Comparison of ENCODE assay signal across 1 cellular context in the genomic region with DNA sequence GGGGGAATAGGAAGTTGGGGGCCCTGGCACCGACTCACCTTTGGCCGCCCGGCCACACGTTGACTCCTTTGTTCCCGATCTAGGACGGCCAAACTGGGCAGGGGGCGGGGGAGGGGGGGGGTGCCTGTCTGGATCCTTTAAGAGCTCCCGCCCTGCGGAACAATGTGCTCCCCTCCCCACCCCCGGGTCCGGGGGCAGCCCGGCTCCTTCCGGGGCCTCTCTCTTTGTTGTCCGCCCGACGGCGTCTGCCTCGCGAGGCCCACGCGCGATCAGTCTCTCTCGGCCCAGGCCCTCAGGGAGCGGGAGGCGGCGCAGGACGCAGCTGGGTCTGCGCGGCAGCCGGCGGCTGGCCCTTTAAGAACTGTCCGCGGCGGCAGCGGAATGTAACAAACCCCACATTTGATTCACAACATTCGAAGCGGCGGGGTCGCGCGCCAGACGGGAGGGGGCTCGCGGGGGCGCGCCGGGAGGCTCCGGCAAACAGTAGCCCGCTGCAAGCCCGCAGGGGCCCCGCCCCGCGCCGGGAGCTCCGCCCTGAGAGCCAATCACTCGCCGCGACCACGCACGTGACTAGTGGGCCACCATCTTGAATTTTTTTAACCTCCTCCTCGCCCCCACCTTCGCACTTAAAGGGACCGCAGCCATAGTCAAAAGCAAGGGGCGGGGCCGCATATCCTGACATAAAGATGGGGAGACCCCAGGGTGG.
TF ChIP-seq lines count a peak whose summit lies in the region.

Gene RNF44, minus strand, starts transcription at position 501 of the 706 bp plus-strand sequence. CDS start 4,930 bp downstream, outside the sequence.

TF ChIP-seq in A549, 52 proteins besides CTCF, POLR2A, EP300 and RAD21 (continued from another document):
- TF ChIP-seq HES2 (IDR thresholded peaks at IDR 0.05): no peak
- TF ChIP-seq MAZ (IDR thresholded peaks at IDR 0.05; ENCODE audit: borderline replicate concordance, low read depth, low read length): peak; percentile 98
- no peak for TF ChIP-seq HMGXB4 (CRISPR knock-in tag; IDR thresholded peaks at IDR 0.05; ENCODE audit: borderline replicate concordance)
- TF ChIP-seq CBX2 (IDR thresholded peaks at IDR 0.05; ENCODE audit: borderline replicate concordance, low read depth): no peak
- TF ChIP-seq ZFP36 (IDR thresholded peaks at IDR 0.05; ENCODE audit: borderline replicate concordance, partially characterized antibody): no peak
- peak; percentile 87 for TF ChIP-seq USF2 (IDR thresholded peaks at IDR 0.05)
- TF ChIP-seq REST (IDR thresholded peaks at IDR 0.05): peak; percentile 43
- no peak for TF ChIP-seq NR3C1 (IDR thresholded peaks at IDR 0.05)
- TF ChIP-seq TP53 (CRISPR knock-in tag; IDR thresholded peaks at IDR 0.05): no peak
- TF ChIP-seq E2F6 (IDR thresholded peaks at IDR 0.05; ENCODE audit: borderline replicate concordance, low read depth): no peak
- no peak for TF ChIP-seq HOXB13 (CRISPR knock-in tag; IDR thresholded peaks at IDR 0.05; ENCODE audit: low read depth)
- TF ChIP-seq RCOR1 (IDR thresholded peaks at IDR 0.05; ENCODE audit: low read depth, low read length): no peak
- no peak for TF ChIP-seq CEBPB (IDR thresholded peaks at IDR 0.05)
- TF ChIP-seq RNF2 (IDR thresholded peaks at IDR 0.05; ENCODE audit: borderline replicate concordance, low read depth): no peak
- TF ChIP-seq MYC (IDR thresholded peaks at IDR 0.05; ENCODE audit: borderline replicate concordance, low read length): no peak
- TF ChIP-seq, protein P1, sequence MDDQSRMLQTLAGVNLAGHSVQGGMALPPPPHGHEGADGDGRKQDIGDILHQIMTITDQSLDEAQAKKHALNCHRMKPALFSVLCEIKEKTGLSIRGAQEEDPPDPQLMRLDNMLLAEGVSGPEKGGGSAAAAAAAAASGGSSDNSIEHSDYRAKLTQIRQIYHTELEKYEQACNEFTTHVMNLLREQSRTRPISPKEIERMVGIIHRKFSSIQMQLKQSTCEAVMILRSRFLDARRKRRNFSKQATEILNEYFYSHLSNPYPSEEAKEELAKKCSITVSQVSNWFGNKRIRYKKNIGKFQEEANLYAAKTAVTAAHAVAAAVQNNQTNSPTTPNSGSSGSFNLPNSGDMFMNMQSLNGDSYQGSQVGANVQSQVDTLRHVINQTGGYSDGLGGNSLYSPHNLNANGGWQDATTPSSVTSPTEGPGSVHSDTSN (IDR thresholded peaks at IDR 0.05): no peak
- TF ChIP-seq MAX (IDR thresholded peaks at IDR 0.05): peak; percentile 88
- TF ChIP-seq FOSB (CRISPR knock-in tag; IDR thresholded peaks at IDR 0.05): no peak
- no peak for TF ChIP-seq NFE2L2 (conservative IDR thresholded peaks at IDR 0.05; ENCODE audit: low read length)
- no peak for TF ChIP-seq KDM1A (IDR thresholded peaks at IDR 0.05; ENCODE audit: low read depth)
- TF ChIP-seq CHD2 (IDR thresholded peaks at IDR 0.05; ENCODE audit: low read length, partially characterized antibody): peak; percentile 60
- no peak for TF ChIP-seq JUNB (IDR thresholded peaks at IDR 0.05)
- no peak for TF ChIP-seq FOXS1 (CRISPR knock-in tag; IDR thresholded peaks at IDR 0.05)
- no peak for TF ChIP-seq SMC3 (IDR thresholded peaks at IDR 0.05)
